31 cellular contexts compared by ENCODE assay signal in genomic region chr16:20669691-20670090, GRCh38.
"Had no signal": no experiment of that assay in that cellular context is flagged by ENCODE, and none has a peak within 500 bp of the region (broad histone marks: within the 10 kb centered on the region; RNA-seq: fewer than 3 reads in every experiment).

No MANE protein-coding gene starts in this region.

- H3K27ac ChIP-seq: adrenal gland, body of pancreas, brain microvascular endothelial cell, breast epithelium, VCaP had no signal

- H3K4me3 ChIP-seq: adrenal gland, body of pancreas, breast epithelium had no signal

- H3K36me3 ChIP-seq: adrenal gland, brain microvascular endothelial cell, breast epithelium had no signal

- ATAC-seq: activated CD8-positive, alpha-beta T cell treated with anti-CD3 and anti-CD28 coated beads for 36 hours; activated naive CD4-positive, alpha-beta T cell treated with anti-CD3 and anti-CD28 coated beads, Interleukin-2, amount 50 U/mL, for 72 hours; activated T-cell treated with anti-CD3 and anti-CD28 coated beads, Interleukin-2, amount 50 U/mL, for 4 hours; activated T-cell treated with anti-CD3 and anti-CD28 coated beads, Interleukin-2, amount 50 U/mL, for 72 hours; activated T-helper 17 cell treated with anti-CD3 and anti-CD28 coated beads, Interleukin-2, amount 50 U/mL, for 72 hours; body of pancreas had no signal

- H3K9me3 ChIP-seq: adrenal gland, body of pancreas, breast epithelium had no signal

- DNase-seq: activated B cell treated with CpG ODN at 0.5 μM for 24 hours; activated CD4-positive, alpha-beta memory T cell treated with anti-CD3 and anti-CD28 coated beads for 36 hours; activated CD4-positive, alpha-beta T cell treated with anti-CD3 and anti-CD28 coated beads for 4 hours; activated CD4-positive, alpha-beta T cell treated with anti-CD3 and anti-CD28 coated beads, Interleukin-2, amount 10 ng/mL, durations not matched to agents 24 days and 14 days; activated CD4-positive, alpha-beta T cell treated with anti-CD3 and anti-CD28 coated beads, Interleukin-2, amount 50 U/mL, for 1 hour; activated CD4-positive, alpha-beta T cell treated with anti-CD3 and anti-CD28 coated beads, Interleukin-2, amount 50 U/mL, for 4 hours; activated CD4-positive, CD25-positive, alpha-beta regulatory T cell treated with anti-CD3 and anti-CD28 coated beads, Interleukin-2, amount 50 U/mL, for 72 hours; activated CD8-positive, alpha-beta memory T cell treated with anti-CD3 and anti-CD28 coated beads, Interleukin-2, amount 50 U/mL, for 4 hours; activated CD8-positive, alpha-beta T cell treated with anti-CD3 and anti-CD28 coated beads for 36 hours; activated effector memory CD4-positive, alpha-beta T cell treated with anti-CD3 and anti-CD28 coated beads, Interleukin-2, amount 50 U/mL, for 16 hours; activated gamma-delta T cell treated with Interleukin-2 at 50 U/mL for 16 hours; activated naive CD4-positive, alpha-beta T cell; activated naive CD4-positive, alpha-beta T cell treated with anti-CD3 and anti-CD28 coated beads for 36 hours; activated naive CD4-positive, alpha-beta T cell treated with anti-CD3 and anti-CD28 coated beads, Interleukin-2, amount 50 U/mL, for 16 hours; activated naive CD8-positive, alpha-beta T cell treated with anti-CD3 and anti-CD28 coated beads for 36 hours; activated T-cell treated with anti-CD3 and anti-CD28 coated beads for 4 hours; activated T-cell treated with anti-CD3 and anti-CD28 coated beads, Interleukin-2, amount 50 U/mL, for 1 hour; activated T-cell treated with anti-CD3 and anti-CD28 coated beads, Interleukin-2, amount 50 U/mL, for 4 hours; activated T-cell treated with anti-CD3 and anti-CD28 coated beads, Interleukin-2, amount 50 U/mL, for 72 hours; adrenal gland; amniotic stem cell; aorta; body of pancreas; brain microvascular endothelial cell; central memory CD4-positive, alpha-beta T cell; T-helper 2 cell; T-helper 9 cell had no signal

- H3K27me3 ChIP-seq: adrenal gland, body of pancreas, brain microvascular endothelial cell, breast epithelium had no signal
